In genomic region chr16:86884256-86884655, GRCh38 we compare ENCODE assay signal across 2 cellular contexts.
TF ChIP-seq lines count a peak whose summit lies in the region.

No MANE protein-coding gene starts in this region.

TF ChIP-seq in A549, 52 proteins besides CTCF, POLR2A, EP300 and RAD21:
- TF ChIP-seq, protein P1, sequence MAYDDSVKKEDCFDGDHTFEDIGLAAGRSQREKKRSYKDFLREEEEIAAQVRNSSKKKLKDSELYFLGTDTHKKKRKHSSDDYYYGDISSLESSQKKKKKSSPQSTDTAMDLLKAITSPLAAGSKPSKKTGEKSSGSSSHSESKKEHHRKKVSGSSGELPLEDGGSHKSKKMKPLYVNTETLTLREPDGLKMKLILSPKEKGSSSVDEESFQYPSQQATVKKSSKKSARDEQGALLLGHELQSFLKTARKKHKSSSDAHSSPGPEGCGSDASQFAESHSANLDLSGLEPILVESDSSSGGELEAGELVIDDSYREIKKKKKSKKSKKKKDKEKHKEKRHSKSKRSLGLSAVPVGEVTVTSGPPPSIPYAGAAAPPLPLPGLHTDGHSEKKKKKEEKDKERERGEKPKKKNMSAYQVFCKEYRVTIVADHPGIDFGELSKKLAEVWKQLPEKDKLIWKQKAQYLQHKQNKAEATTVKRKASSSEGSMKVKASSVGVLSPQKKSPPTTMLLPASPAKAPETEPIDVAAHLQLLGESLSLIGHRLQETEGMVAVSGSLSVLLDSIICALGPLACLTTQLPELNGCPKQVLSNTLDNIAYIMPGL (CRISPR knock-in tag; IDR thresholded peaks at IDR 0.05; ENCODE audit: borderline replicate concordance) = no peak
- TF ChIP-seq FOSB (CRISPR knock-in tag; IDR thresholded peaks at IDR 0.05) (no peak), MYC (IDR thresholded peaks at IDR 0.05; ENCODE audit: borderline replicate concordance, low read length) (no peak), MAX (IDR thresholded peaks at IDR 0.05) (no peak), TP53 (CRISPR knock-in tag; IDR thresholded peaks at IDR 0.05) (no peak), EHMT2 (IDR thresholded peaks at IDR 0.05; ENCODE audit: low read depth) (no peak), REST (IDR thresholded peaks at IDR 0.05) (no peak), CHD4 (IDR thresholded peaks at IDR 0.05; ENCODE audit: borderline replicate concordance) (no peak), HOXA7 (CRISPR knock-in tag; IDR thresholded peaks at IDR 0.05) (no peak), JUN (IDR thresholded peaks at IDR 0.05) (no peak), EHF (CRISPR knock-in tag; IDR thresholded peaks at IDR 0.05) (no peak)
- TF ChIP-seq, protein P2, sequence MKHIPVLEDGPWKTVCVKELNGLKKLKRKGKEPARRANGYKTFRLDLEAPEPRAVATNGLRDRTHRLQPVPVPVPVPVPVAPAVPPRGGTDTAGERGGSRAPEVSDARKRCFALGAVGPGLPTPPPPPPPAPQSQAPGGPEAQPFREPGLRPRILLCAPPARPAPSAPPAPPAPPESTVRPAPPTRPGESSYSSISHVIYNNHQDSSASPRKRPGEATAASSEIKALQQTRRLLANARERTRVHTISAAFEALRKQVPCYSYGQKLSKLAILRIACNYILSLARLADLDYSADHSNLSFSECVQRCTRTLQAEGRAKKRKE (CRISPR knock-in tag; IDR thresholded peaks at IDR 0.05; ENCODE audit: low read depth) = no peak
- TF ChIP-seq, protein P3, sequence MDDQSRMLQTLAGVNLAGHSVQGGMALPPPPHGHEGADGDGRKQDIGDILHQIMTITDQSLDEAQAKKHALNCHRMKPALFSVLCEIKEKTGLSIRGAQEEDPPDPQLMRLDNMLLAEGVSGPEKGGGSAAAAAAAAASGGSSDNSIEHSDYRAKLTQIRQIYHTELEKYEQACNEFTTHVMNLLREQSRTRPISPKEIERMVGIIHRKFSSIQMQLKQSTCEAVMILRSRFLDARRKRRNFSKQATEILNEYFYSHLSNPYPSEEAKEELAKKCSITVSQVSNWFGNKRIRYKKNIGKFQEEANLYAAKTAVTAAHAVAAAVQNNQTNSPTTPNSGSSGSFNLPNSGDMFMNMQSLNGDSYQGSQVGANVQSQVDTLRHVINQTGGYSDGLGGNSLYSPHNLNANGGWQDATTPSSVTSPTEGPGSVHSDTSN (IDR thresholded peaks at IDR 0.05) = no peak
- TF ChIP-seq, protein P4, sequence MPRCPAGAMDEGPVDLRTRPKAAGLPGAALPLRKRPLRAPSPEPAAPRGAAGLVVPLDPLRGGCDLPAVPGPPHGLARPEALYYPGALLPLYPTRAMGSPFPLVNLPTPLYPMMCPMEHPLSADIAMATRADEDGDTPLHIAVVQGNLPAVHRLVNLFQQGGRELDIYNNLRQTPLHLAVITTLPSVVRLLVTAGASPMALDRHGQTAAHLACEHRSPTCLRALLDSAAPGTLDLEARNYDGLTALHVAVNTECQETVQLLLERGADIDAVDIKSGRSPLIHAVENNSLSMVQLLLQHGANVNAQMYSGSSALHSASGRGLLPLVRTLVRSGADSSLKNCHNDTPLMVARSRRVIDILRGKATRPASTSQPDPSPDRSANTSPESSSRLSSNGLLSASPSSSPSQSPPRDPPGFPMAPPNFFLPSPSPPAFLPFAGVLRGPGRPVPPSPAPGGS (IDR thresholded peaks at IDR 0.05) = no peak
- TF ChIP-seq, protein P5, sequence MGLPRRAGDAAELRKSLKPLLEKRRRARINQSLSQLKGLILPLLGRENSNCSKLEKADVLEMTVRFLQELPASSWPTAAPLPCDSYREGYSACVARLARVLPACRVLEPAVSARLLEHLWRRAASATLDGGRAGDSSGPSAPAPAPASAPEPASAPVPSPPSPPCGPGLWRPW (IDR thresholded peaks at IDR 0.05) = no peak

TF ChIP-seq in WTC11, 78 proteins besides CTCF, POLR2A, EP300 and RAD21 (continued from another document):
- TF ChIP-seq ZNF512 (CRISPR knock-in tag; IDR thresholded peaks at IDR 0.05; ENCODE audit: borderline replicate concordance) (no peak), NFYB (CRISPR knock-in tag; conservative IDR thresholded peaks at IDR 0.05; ENCODE audit: low read depth) (no peak), ZNF416 (CRISPR knock-in tag; IDR thresholded peaks at IDR 0.05) (no peak)
